9 cellular contexts compared by ENCODE assay signal in genomic region chr16:4298761-4299522, GRCh38. TPM values are rescaled to one million over a fixed set of nuclear protein-coding genes. Genes with fewer than 3 reads are reported as not detected.
DNase-seq lines count a peak whose midpoint lies in the region; ATAC-seq, FAIRE-seq and TF ChIP-seq lines count a peak whose summit lies in the region.
"Had no signal": no experiment of that assay in that cellular context is flagged by ENCODE, and none has a peak within 500 bp of the region (broad histone marks: within the 10 kb centered on the region; RNA-seq: fewer than 3 reads in every experiment).

No MANE protein-coding gene starts in this region.

- TF ChIP-seq CTCF in AG04450 (IDR thresholded peaks at IDR 0.05; ENCODE audit: low read depth, low read length) (no peak), endothelial cell of umbilical vein (IDR thresholded peaks at IDR 0.05; ENCODE audit: extremely low read depth in 1 of 2, insufficient read depth in 1 of 2, low read depth in 1 of 2, low read length in 2 of 2) (no peak), mucosa of descending colon (IDR thresholded peaks at IDR 0.05) (no peak)

- DNase-seq in AG04450 (ENCODE audit: low read depth, low spot score) = peak; percentile 86
- DNase-seq in NCI-H2171 treated with DMSO at 0.1 percent for 48 hours (lab: John Stamatoyannopoulos, UW) = peak; percentile 80
- DNase-seq in endothelial cell of umbilical vein (ENCODE audit: low read depth, low spot score) = peak; percentile 65
- peak; percentile 83 to 90 (median 89) for DNase-seq in mucosa of descending colon
- DNase-seq in activated CD4-positive, alpha-beta memory T cell treated with anti-CD3 and anti-CD28 coated beads for 36 hours = no peak
- no peak for DNase-seq in activated T-cell treated with anti-CD3 and anti-CD28 coated beads, Interleukin-2, amount 50 U/mL, for 1 hour
- DNase-seq in NCI-H2196 (lab: John Stamatoyannopoulos, UW; ENCODE audit: unreplicated experiment) = no peak
- DNase-seq: COR-L47 had no signal

- H3K9ac ChIP-seq in endothelial cell of umbilical vein (replicated peaks; ENCODE audit: extremely low read depth, insufficient read depth, low read length) = peak overlapping the region; percentile 55

- H3K4me1 ChIP-seq in endothelial cell of umbilical vein (ENCODE audit: control insufficient read depth, extremely low read depth, insufficient read depth, low read length) (peaks cover 15% of the 10 kb centered on the region), mucosa of descending colon (ENCODE audit: low read depth) (peaks cover 15% of the 10 kb centered on the region)

- ATAC-seq in mucosa of descending colon (peak; percentile 100), GM21619 (IDR thresholded peaks at IDR 0.05; ENCODE audit: unreplicated experiment) (no peak)

- no peaks in the 10 kb centered on the region for H3K9me3 Mint-ChIP-seq in activated CD4-positive, alpha-beta memory T cell treated with anti-CD3 and anti-CD28 coated beads for 36 hours

- CTCF ChIA-PET in AG04450 (lab: Charles Lee) (interaction anchor here (0.6 to 1.9 kb wide), 5 partner anchors 10 to 99 kb away, joined by 3 to 7 read pairs (median 5); no protein-coding TSS in a partner anchor), endothelial cell of umbilical vein (lab: Charles Lee) (interaction anchor here (1.0 to 6.0 kb wide), 9 partner anchors 8 to 45 kb away, joined by 3 to 58 read pairs (median 8); partner anchors contain the start of genes GLIS2 and TFAP4)
- CTCF ChIA-PET in activated CD4-positive, alpha-beta memory T cell treated with anti-CD3 and anti-CD28 coated beads for 36 hours (lab: Charles Lee) = interaction anchor here (0.7 to 2.0 kb wide), 5 partner anchors 10 to 45 kb away, joined by 3 to 7 read pairs (median 4); no protein-coding TSS in a partner anchor

- H3K36me3 ChIP-seq in endothelial cell of umbilical vein (ENCODE audit: control insufficient read depth in 2 of 2, extremely low read depth in 1 of 2, insufficient read depth in 2 of 2, low read length in 2 of 2) (no peaks in the 10 kb centered on the region), mucosa of descending colon (ENCODE audit: low read depth) (no peaks in the 10 kb centered on the region)

- H3K36me3 Mint-ChIP-seq in activated CD4-positive, alpha-beta memory T cell treated with anti-CD3 and anti-CD28 coated beads for 36 hours = peaks cover 3% of the 10 kb centered on the region

- BruUV-seq in endothelial cell of umbilical vein (replicated peaks; lab: Mats Ljungman, UMichigan) = no TSS peak

- dilution Hi-C loops in endothelial cell of umbilical vein (cut with MboI; ENCODE audit: extremely low pct_ligation_motif_present, low sequenced_read_pairs) = no loop called here

- no peaks in the 10 kb centered on the region for H3K79me2 ChIP-seq in endothelial cell of umbilical vein (ENCODE audit: control insufficient read depth, insufficient read depth, low read length)

- H3K27me3 ChIP-seq in AG04450 (ENCODE audit: control insufficient read depth, insufficient read depth, low read length) (no peaks in the 10 kb centered on the region), endothelial cell of umbilical vein (ENCODE audit: control insufficient read depth in 2 of 2, insufficient read depth in 2 of 2, low read length in 2 of 2) (no peaks in the 10 kb centered on the region)

- H3K9me1 ChIP-seq in endothelial cell of umbilical vein (replicated peaks; ENCODE audit: control insufficient read depth, extremely low read depth, insufficient read depth, low read length) = no peaks in the 10 kb centered on the region

- H2AFZ ChIP-seq in endothelial cell of umbilical vein (ENCODE audit: low read depth, low read length) = peak overlapping the region; percentile 89

- intact Hi-C loops in endothelial cell of umbilical vein (cut with micrococcal nuclease) = loop anchor here (1.0 kb wide), 1 partner anchor 8 kb away; no protein-coding TSS in a partner anchor
- intact Hi-C loops in mucosa of descending colon (cut with DNase I, micrococcal nuclease) = no loop called here
- intact Hi-C loops in activated CD4-positive, alpha-beta memory T cell treated with anti-CD3 and anti-CD28 coated beads for 36 hours (cut with micrococcal nuclease) = no loop called here

- no peak overlapping the region for H3K4me3 Mint-ChIP-seq in activated CD4-positive, alpha-beta memory T cell treated with anti-CD3 and anti-CD28 coated beads for 36 hours

- H4K20me1 ChIP-seq in endothelial cell of umbilical vein (replicated peaks; ENCODE audit: control insufficient read depth, extremely low read depth, insufficient read depth, low read length) = no peaks in the 10 kb centered on the region

- H3K27ac ChIP-seq in AG04450 (ENCODE audit: low read depth, low read length) (peak overlapping the region; percentile 83), endothelial cell of umbilical vein (ENCODE audit: insufficient read depth, low read depth, low read length) (peak overlapping the region; percentile 69)

- H3K27ac Mint-ChIP-seq in activated CD4-positive, alpha-beta memory T cell treated with anti-CD3 and anti-CD28 coated beads for 36 hours = no peak overlapping the region

- peak overlapping the region; percentile 56 for H3K4me2 ChIP-seq in endothelial cell of umbilical vein (ENCODE audit: insufficient read depth, low read length)

- FAIRE-seq in endothelial cell of umbilical vein (lab: Jason Lieb, UNC) = peak; percentile 95

- POLR2A ChIA-PET in AG04450 (lab: Yijun Ruan, JAX) = interaction anchor here (0.7 to 1.2 kb wide), 6 partner anchors 9 to 29 kb away, joined by 3 to 6 read pairs (median 5); partner anchors contain the start of gene TFAP4
- POLR2A ChIA-PET in endothelial cell of umbilical vein (lab: Charles Lee) = interaction anchor here (0.7 kb wide), 1 partner anchor 25 kb away, joined by 3 read pairs; no protein-coding TSS in a partner anchor
- POLR2A ChIA-PET in activated CD4-positive, alpha-beta memory T cell treated with anti-CD3 and anti-CD28 coated beads for 36 hours (lab: Charles Lee) = no interaction called here

- H3K4me1 Mint-ChIP-seq in activated CD4-positive, alpha-beta memory T cell treated with anti-CD3 and anti-CD28 coated beads for 36 hours (ENCODE audit: low read depth) = peaks cover under 1% of the 10 kb centered on the region

- H3K4me3 ChIP-seq in AG04450 (ENCODE audit: low read depth, low read length) (peak overlapping the region; percentile 18), endothelial cell of umbilical vein (replicated peaks in 1 of 3; ENCODE audit: insufficient read depth in 1 of 3, low read depth in 1 of 3, low read length in 3 of 3) (no peak overlapping the region), mucosa of descending colon (no peak overlapping the region)

- H3K27me3 Mint-ChIP-seq in activated CD4-positive, alpha-beta memory T cell treated with anti-CD3 and anti-CD28 coated beads for 36 hours = no peaks in the 10 kb centered on the region

- no peaks in the 10 kb centered on the region for H3K9me3 ChIP-seq in AG04450 (ENCODE audit: control insufficient read depth, insufficient read depth, low read length)
- no peaks in the 10 kb centered on the region for H3K9me3 ChIP-seq in endothelial cell of umbilical vein (replicated peaks; ENCODE audit: control insufficient read depth, insufficient read depth, low read length)
- H3K9me3 ChIP-seq in mucosa of descending colon = no peaks in the 10 kb centered on the region

- peak; percentile 53 for TF ChIP-seq POLR2A in endothelial cell of umbilical vein (IDR thresholded peaks at IDR 0.05; ENCODE audit: low read depth, low read length)

RNA-seq across cellular contexts. Expression of gene GLIS2, which starts 16.9 kb away (rescaled TPM):
- polyA plus RNA-seq in AG04450 (2011; rRNA removed) = 2.2 and 2.9 TPM in 2 replicates
- polyA minus RNA-seq in AG04450 (2011; rRNA and poly(A)+ RNA removed) = 3.1 and 3.4 TPM in 2 replicates
- 10.1 and 11.3 TPM in 2 replicates for total RNA-seq in endothelial cell of umbilical vein
- polyA plus RNA-seq in endothelial cell of umbilical vein = 4.6 and 5.1 TPM in 2 replicates
- 5.2 and 7.1 TPM in 2 replicates for polyA plus RNA-seq in endothelial cell of umbilical vein (2011; cell fraction: cytosol; rRNA removed)
- polyA plus RNA-seq in endothelial cell of umbilical vein (2011; cell fraction: nucleus; rRNA removed) = 4.7 and 5.8 TPM in 2 replicates
- 7.3 and 11.8 TPM in 2 replicates for polyA plus RNA-seq in endothelial cell of umbilical vein (2012)
- 2.0 and 3.2 TPM in 2 replicates for polyA minus RNA-seq in endothelial cell of umbilical vein
- polyA minus RNA-seq in endothelial cell of umbilical vein (2011; cell fraction: cytosol; rRNA and poly(A)+ RNA removed) = 7.5 TPM
- polyA minus RNA-seq in endothelial cell of umbilical vein (2011; cell fraction: nucleus; rRNA and poly(A)+ RNA removed) = 1.0 and 2.9 TPM in 2 replicates
- 10 to 100 TPM in 1 of 3 donors, 1 to 10 TPM in 2; 1.7 to 21.1 (median 2.9) TPM for total RNA-seq in mucosa of descending colon
- total RNA-seq in activated CD4-positive, alpha-beta memory T cell treated with anti-CD3 and anti-CD28 coated beads for 36 hours = under 1 TPM; 0.52 to 0.68 TPM

RNA-seq across cellular contexts. Expression of gene TFAP4, which starts 26.1 kb away (rescaled TPM):
- polyA plus RNA-seq in AG04450 (2011; rRNA removed) (2.9 and 3.9 TPM in 2 replicates), endothelial cell of umbilical vein (3.0 and 3.4 TPM in 2 replicates)
- 17.8 and 32.9 TPM in 2 replicates for polyA minus RNA-seq in AG04450 (2011; rRNA and poly(A)+ RNA removed)
- total RNA-seq in endothelial cell of umbilical vein (11.1 and 12.4 TPM in 2 replicates), mucosa of descending colon (10 to 100 TPM in 2 of 3 donors, 1 to 10 TPM in 1; 10.0 to 12.2 (median 12.1) TPM)
- 3.9 and 5.0 TPM in 2 replicates for polyA plus RNA-seq in endothelial cell of umbilical vein (2011; cell fraction: cytosol; rRNA removed)
- 6.1 TPM in 2 replicates for polyA plus RNA-seq in endothelial cell of umbilical vein (2011; cell fraction: nucleus; rRNA removed)
- polyA plus RNA-seq in endothelial cell of umbilical vein (2012) = 3.6 and 5.8 TPM in 2 replicates
- polyA minus RNA-seq in endothelial cell of umbilical vein = 5.3 and 12.7 TPM in 2 replicates
- polyA minus RNA-seq in endothelial cell of umbilical vein (2011; cell fraction: cytosol; rRNA and poly(A)+ RNA removed) = 46.0 TPM
- 2.6 and 3.7 TPM in 2 replicates for polyA minus RNA-seq in endothelial cell of umbilical vein (2011; cell fraction: nucleus; rRNA and poly(A)+ RNA removed)
- total RNA-seq in activated CD4-positive, alpha-beta memory T cell treated with anti-CD3 and anti-CD28 coated beads for 36 hours = 10 to 100 TPM; 24.5 to 24.7 TPM

RNA-seq across cellular contexts. Expression of gene PAM16, which starts 52.2 kb away (rescaled TPM):
- polyA plus RNA-seq in AG04450 (2011; rRNA removed) (18.4 and 23.8 TPM in 2 replicates), endothelial cell of umbilical vein (67.2 and 76.2 TPM in 2 replicates)
- 5.6 and 8.6 TPM in 2 replicates for polyA minus RNA-seq in AG04450 (2011; rRNA and poly(A)+ RNA removed)
- total RNA-seq in endothelial cell of umbilical vein (35.8 and 40.0 TPM in 2 replicates), mucosa of descending colon (10 to 100 TPM; 31.9 to 35.8 (median 32.6) TPM)
- 44.4 and 44.5 TPM in 2 replicates for polyA plus RNA-seq in endothelial cell of umbilical vein (2011; cell fraction: cytosol; rRNA removed)
- 29.7 and 31.7 TPM in 2 replicates for polyA plus RNA-seq in endothelial cell of umbilical vein (2011; cell fraction: nucleus; rRNA removed)
- polyA plus RNA-seq in endothelial cell of umbilical vein (2012) = 30.5 and 35.6 TPM in 2 replicates
- polyA minus RNA-seq in endothelial cell of umbilical vein = 13.0 and 13.5 TPM in 2 replicates
- 10.9 TPM for polyA minus RNA-seq in endothelial cell of umbilical vein (2011; cell fraction: cytosol; rRNA and poly(A)+ RNA removed)
- polyA minus RNA-seq in endothelial cell of umbilical vein (2011; cell fraction: nucleus; rRNA and poly(A)+ RNA removed) = 10.6 and 12.3 TPM in 2 replicates
- 10 to 100 TPM; 52.8 to 63.4 TPM for total RNA-seq in activated CD4-positive, alpha-beta memory T cell treated with anti-CD3 and anti-CD28 coated beads for 36 hours

RNA-seq across cellular contexts. Expression of gene SRL, which starts 57.1 kb away (rescaled TPM):
- polyA plus RNA-seq in AG04450 (2011; rRNA removed) (0.05 TPM in 2 replicates), endothelial cell of umbilical vein (0.21 and 0.27 TPM in 2 replicates)
- polyA minus RNA-seq in AG04450 (2011; rRNA and poly(A)+ RNA removed) = 0.09 and 0.14 TPM in 2 replicates
- total RNA-seq in endothelial cell of umbilical vein (0.14 and 0.29 TPM in 2 replicates), mucosa of descending colon (1 to 10 TPM in 1 of 3 donors, under 1 TPM in 2; 0.35 to 1.2 (median 0.41) TPM)
- 0.20 and 0.22 TPM in 2 replicates for polyA plus RNA-seq in endothelial cell of umbilical vein (2011; cell fraction: cytosol; rRNA removed)
- polyA plus RNA-seq in endothelial cell of umbilical vein (2011; cell fraction: nucleus; rRNA removed) = 0.14 and 0.17 TPM in 2 replicates
- 0.12 and 0.15 TPM in 2 replicates for polyA plus RNA-seq in endothelial cell of umbilical vein (2012)
- 0.10 and 0.49 TPM in 2 replicates for polyA minus RNA-seq in endothelial cell of umbilical vein
- polyA minus RNA-seq in endothelial cell of umbilical vein (2011; cell fraction: cytosol; rRNA and poly(A)+ RNA removed) = not detected
- polyA minus RNA-seq in endothelial cell of umbilical vein (2011; cell fraction: nucleus; rRNA and poly(A)+ RNA removed) = 0.10 and 0.19 TPM in 2 replicates
- not detected for total RNA-seq in activated CD4-positive, alpha-beta memory T cell treated with anti-CD3 and anti-CD28 coated beads for 36 hours

Comparison
In these comparisons a context has a peak if more than half of its experiments do, and no peak if none do; other contexts are left out.
1. DNase-seq: peak in AG04450 (single experiment), NCI-H2171 treated with DMSO at 0.1 percent for 48 hours (single experiment), endothelial cell of umbilical vein (single experiment) and mucosa of descending colon (3 of 3); none in activated CD4-positive, alpha-beta memory T cell treated with anti-CD3 and anti-CD28 coated beads for 36 hours (single experiment), activated T-cell treated with anti-CD3 and anti-CD28 coated beads, Interleukin-2, amount 50 U/mL, for 1 hour (single experiment) and NCI-H2196 (single experiment).